ENCODE assay signal across 8 cellular contexts in genomic region chr3:173371848-173372487, GRCh38. TPM values are rescaled to one million over a fixed set of nuclear protein-coding genes. Genes with fewer than 3 reads are reported as not detected.
DNase-seq lines count a peak whose midpoint lies in the region; ATAC-seq and TF ChIP-seq lines count a peak whose summit lies in the region.

No MANE protein-coding gene starts in this region.

- H3K9me3 ChIP-seq in SK-N-MC (ENCODE audit: low read depth, low read length) = no peaks in the 10 kb centered on the region
- no peaks in the 10 kb centered on the region for H3K9me3 ChIP-seq in gastroesophageal sphincter

- TF ChIP-seq EP300 in gastroesophageal sphincter (IDR thresholded peaks at IDR 0.05) = no peak

- H3K27ac ChIP-seq in SK-N-MC (no peak overlapping the region), gastroesophageal sphincter (no peak overlapping the region)

- no peak overlapping the region for H3K9ac ChIP-seq in SK-N-MC (ENCODE audit: insufficient read length)

- 39 to 45% methylated on average over 2 to 3 of the region's 3 CpGs for WGBS in gastroesophageal sphincter (ENCODE audit: low coverage in 1 of 2), 2 donors

- H3K4me1 ChIP-seq in gastroesophageal sphincter = no peaks in the 10 kb centered on the region

- peak; percentile 25 for DNase-seq in COR-L47 (lab: John Stamatoyannopoulos, UW)
- DNase-seq in HK-2 (ENCODE audit: unreplicated experiment) = peak; percentile 10
- peak; percentile 70 for DNase-seq in SK-N-MC (ENCODE audit: low read depth, low spot score)
- DNase-seq in sciatic nerve (ENCODE audit: low spot score) = peak; percentile 63
- DNase-seq in effector CD8-positive, alpha-beta T cell (lab: John Stamatoyannopoulos, UW) = no peak
- DNase-seq in HCEC 1CT = no peak

- ATAC-seq in gastroesophageal sphincter = no peak
- ATAC-seq in sciatic nerve = peak; percentile 59
- no peak for ATAC-seq in GM19324 (IDR thresholded peaks at IDR 0.05; ENCODE audit: low FRiP score, unreplicated experiment)

- H3K36me3 ChIP-seq in SK-N-MC (ENCODE audit: insufficient read depth, low read length) (no peaks in the 10 kb centered on the region), gastroesophageal sphincter (no peaks in the 10 kb centered on the region)

- H3K4me3 ChIP-seq in SK-N-MC (no peak overlapping the region), gastroesophageal sphincter (no peak overlapping the region)

- intact Hi-C loops in sciatic nerve (cut with DNase I) = no loop called here

- peak; percentile 45 to 72 (median 55) for TF ChIP-seq CTCF in gastroesophageal sphincter (IDR thresholded peaks at IDR 0.05)

- no peak for TF ChIP-seq POLR2A in gastroesophageal sphincter (IDR thresholded peaks at IDR 0.05)

- H3K27me3 ChIP-seq in gastroesophageal sphincter = no peaks in the 10 kb centered on the region

RNA-seq across cellular contexts. Expression of gene NLGN1, which starts 25.6 kb away (rescaled TPM):
- total RNA-seq in gastroesophageal sphincter (10 to 100 TPM; 13.4 to 26.4 (median 24.0) TPM), sciatic nerve (26.0 TPM)

Comparison
In these comparisons a context has a peak if more than half of its experiments do, and no peak if none do; other contexts are left out.
1. DNase-seq: peak in COR-L47 (single experiment), HK-2 (single experiment), SK-N-MC (single experiment) and sciatic nerve (single experiment); none in effector CD8-positive, alpha-beta T cell (single experiment) and HCEC 1CT (single experiment).